In genomic region chr1:21946836-21947587, GRCh38 we compare ENCODE assay signal across 1 cellular context.
TF ChIP-seq lines count a peak whose summit lies in the region.

No MANE protein-coding gene starts in this region.

TF ChIP-seq in K562, 482 proteins besides CTCF, POLR2A, EP300 and RAD21 (continues in another document):
- TF ChIP-seq L3MBTL2 (IDR thresholded peaks at IDR 0.05) (no peak; the same call in 1 of the 2 replicates), ZNF197 (CRISPR knock-in tag; IDR thresholded peaks at IDR 0.05; ENCODE audit: low read depth) (no peak), PREB (CRISPR knock-in tag; IDR thresholded peaks at IDR 0.05) (no peak), KLF10 (CRISPR knock-in tag; IDR thresholded peaks at IDR 0.05) (no peak), RBM34 (IDR thresholded peaks at IDR 0.05; ENCODE audit: borderline replicate concordance, insufficient read depth, low read length) (no peak), HES1 (IDR thresholded peaks at IDR 0.05; ENCODE audit: low read depth) (no peak), ZBTB1 (CRISPR knock-in tag; IDR thresholded peaks at IDR 0.05; ENCODE audit: borderline replicate concordance, low read depth) (no peak), NR2F6 (CRISPR knock-in tag; IDR thresholded peaks at IDR 0.05) (no peak), HOXB6 (CRISPR knock-in tag; IDR thresholded peaks at IDR 0.05; ENCODE audit: borderline replicate concordance) (no peak), KAT7 (CRISPR knock-in tag; IDR thresholded peaks at IDR 0.05; ENCODE audit: borderline replicate concordance) (no peak), ELF1 (tag; IDR thresholded peaks at IDR 0.05) (0 out of 2 replicates have a peak, but pooled peaks have one; percentile 47), PKNOX1 (IDR thresholded peaks at IDR 0.05) (no peak), BCL6 (CRISPR knock-in tag; IDR thresholded peaks at IDR 0.05) (no peak), ZNF766 (CRISPR knock-in tag; conservative IDR thresholded peaks at IDR 0.05) (no peak), SREBF2 (CRISPR knock-in tag; IDR thresholded peaks at IDR 0.05) (no peak), RREB1 (CRISPR knock-in tag; IDR thresholded peaks at IDR 0.05) (no peak), ZNF395 (CRISPR knock-in tag; IDR thresholded peaks at IDR 0.05) (no peak), CGGBP1 (CRISPR knock-in tag; IDR thresholded peaks at IDR 0.05) (no peak), TSC22D4 (tag; IDR thresholded peaks at IDR 0.05) (no peak), ZNF699 (CRISPR knock-in tag; IDR thresholded peaks at IDR 0.05; ENCODE audit: insufficient replicate concordance) (no peak), HMGN3 (IDR thresholded peaks at IDR 0.05; ENCODE audit: borderline replicate concordance, extremely low read depth, insufficient read length, low read depth, low read length) (no peak), MYNN (IDR thresholded peaks at IDR 0.05) (no peak), MYNN (CRISPR knock-in tag; IDR thresholded peaks at IDR 0.05) (no peak), FOXJ2 (tag; IDR thresholded peaks at IDR 0.05) (no peak), ZNF518B (CRISPR knock-in tag; IDR thresholded peaks at IDR 0.05) (no peak), KDM4B (IDR thresholded peaks at IDR 0.05; ENCODE audit: borderline replicate concordance in 2 of 2, low read depth in 1 of 2) (no peak), CREB3L1 (IDR thresholded peaks at IDR 0.05; ENCODE audit: borderline replicate concordance, low read depth) (no peak), TCF7 (IDR thresholded peaks at IDR 0.05; ENCODE audit: borderline replicate concordance) (no peak), SMARCA4 (IDR thresholded peaks at IDR 0.05) (no peak), ETV6 (IDR thresholded peaks at IDR 0.05; ENCODE audit: borderline replicate concordance in 1 of 2, low read depth in 2 of 2, low read length in 1 of 2) (no peak), ETV6 (CRISPR knock-in tag; IDR thresholded peaks at IDR 0.05; ENCODE audit: borderline replicate concordance) (no peak), SMARCB1 (IDR thresholded peaks at IDR 0.05; ENCODE audit: insufficient read length, low read depth) (no peak), JUND (IDR thresholded peaks at IDR 0.05; ENCODE audit: borderline replicate concordance, low read depth, low read length) (0 out of 2 replicates have a peak, but pooled peaks have one; percentile 23), JUND (tag; IDR thresholded peaks at IDR 0.05; ENCODE audit: borderline replicate concordance, low read depth, low read length) (no peak), NR1H2 (CRISPR knock-in tag; IDR thresholded peaks at IDR 0.05) (no peak), ZNF511 (CRISPR knock-in tag; IDR thresholded peaks at IDR 0.05) (no peak), GTF2B (IDR thresholded peaks at IDR 0.05; ENCODE audit: extremely low read depth, insufficient read length) (no peak), ETS1 (conservative IDR thresholded peaks at IDR 0.05; ENCODE audit: control insufficient read depth, low read depth, low read length) (0 out of 2 replicates have a peak, but pooled peaks have one; percentile 27), GTF2A2 (tag; IDR thresholded peaks at IDR 0.05) (no peak), ARHGAP35 (IDR thresholded peaks at IDR 0.05; ENCODE audit: partially characterized antibody) (no peak)
